ENCODE assay signal across 9 cellular contexts in the genomic region with DNA sequence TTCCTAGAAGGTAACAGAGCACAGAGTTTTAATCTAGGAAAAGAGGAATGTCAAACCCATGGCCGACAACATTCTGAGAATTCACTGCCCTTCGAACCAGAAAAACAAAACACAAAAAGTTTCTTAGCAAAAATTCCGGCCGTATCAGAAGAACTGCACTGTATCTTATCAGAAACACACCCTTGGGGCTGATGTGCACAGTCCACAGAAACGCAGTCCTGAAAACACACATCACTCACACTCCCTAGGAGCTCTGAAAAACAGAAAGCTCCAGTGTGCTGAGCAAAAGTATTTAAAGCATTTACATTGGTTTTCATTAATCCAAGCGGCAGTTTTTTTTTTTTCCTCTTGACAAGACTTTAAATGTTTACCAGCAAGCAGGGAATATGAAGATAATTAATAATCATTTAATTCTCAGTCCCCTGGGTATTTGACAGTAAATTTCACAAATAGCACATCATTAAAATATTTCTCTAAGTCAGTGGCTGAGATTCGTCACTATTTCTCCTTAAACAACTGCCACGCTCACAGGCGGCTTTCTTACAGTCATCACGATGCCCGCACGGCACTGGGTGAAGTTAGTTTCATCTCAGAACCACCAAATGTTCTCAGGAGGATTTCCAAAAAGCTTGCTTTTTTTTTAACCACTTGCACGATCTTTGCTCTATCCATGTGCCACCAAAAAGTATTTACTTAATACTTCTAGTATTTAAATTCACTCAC. TPM values are rescaled to one million over a fixed set of nuclear protein-coding genes. Genes with fewer than 3 reads are reported as not detected.
DNase-seq lines count a peak whose midpoint lies in the region; TF ChIP-seq lines count a peak whose summit lies in the region.
"Had no signal": no experiment of that assay in that cellular context is flagged by ENCODE, and none has a peak within 500 bp of the region (broad histone marks: within the 10 kb centered on the region; RNA-seq: fewer than 3 reads in every experiment).

No MANE protein-coding gene starts in this region.

- H3K9me3 ChIP-seq in cardiac muscle cell (ENCODE audit: low read depth) (no peaks in the 10 kb centered on the region), testis (no peaks in the 10 kb centered on the region)

- H3K27me3 Mint-ChIP-seq in activated T-helper 1 cell treated with anti-CD3 and anti-CD28 coated beads, Interleukin-12 subunit alpha, Interleukin-12 subunit beta, Interleukin-2, Interleukin-4 antibody, amounts not matched to agents 30 ng/mL and 10 ng/mL and 1 ng/mL, durations not matched to agents 14 hours and 24 hours and 36 hours (ENCODE audit: insufficient read depth), result no peaks in the 10 kb centered on the region

- WGBS in testis, 2 donors, result 52 to 61% methylated on average over 13 of the region's 13 CpGs

- TF ChIP-seq POLR2A in testis (IDR thresholded peaks at IDR 0.05), result no peak

- peak; percentile 50 to 69 for DNase-seq in cardiac muscle cell (ENCODE audit: low read depth in 1 of 2, low spot score in 1 of 2)
- no peak for DNase-seq in cardiac septum (ENCODE audit: low spot score)
- no peak for DNase-seq in activated T-helper 1 cell treated with anti-CD3 and anti-CD28 coated beads, Interleukin-12 subunit alpha, Interleukin-12 subunit beta, Interleukin-2, Interleukin-4 antibody, amounts not matched to agents 30 ng/mL and 10 ng/mL and 1 ng/mL, durations not matched to agents 14 hours and 24 hours and 36 hours (ENCODE audit: low spot score)
- peak; percentile 27 for DNase-seq in left kidney (ENCODE audit: low read depth, low spot score)
- peak; percentile 31 for DNase-seq in testis
- DNase-seq in COR-L47 (lab: John Stamatoyannopoulos, UW), result no peak
- DNase-seq in putamen (ENCODE audit: low spot score), result no peak
- no peak for DNase-seq in NCI-H2081 treated with DMSO at 0.1 percent for 48 hours (lab: John Stamatoyannopoulos, UW)

- H3K27ac Mint-ChIP-seq in activated T-helper 1 cell treated with anti-CD3 and anti-CD28 coated beads, Interleukin-12 subunit alpha, Interleukin-12 subunit beta, Interleukin-2, Interleukin-4 antibody, amounts not matched to agents 30 ng/mL and 10 ng/mL and 1 ng/mL, durations not matched to agents 14 hours and 24 hours and 36 hours, result peak overlapping the region; percentile 99

- no peaks in the 10 kb centered on the region for H3K27me3 ChIP-seq in cardiac muscle cell
- H3K27me3 ChIP-seq in testis, result no peaks in the 10 kb centered on the region

- peak overlapping the region; percentile 69 for H3K4me3 Mint-ChIP-seq in activated T-helper 1 cell treated with anti-CD3 and anti-CD28 coated beads, Interleukin-12 subunit alpha, Interleukin-12 subunit beta, Interleukin-2, Interleukin-4 antibody, amounts not matched to agents 30 ng/mL and 10 ng/mL and 1 ng/mL, durations not matched to agents 14 hours and 24 hours and 36 hours

- intact Hi-C loops in cardiac septum (cut with DNase I), result no loop called here
- intact Hi-C loops in activated T-helper 1 cell treated with anti-CD3 and anti-CD28 coated beads, Interleukin-12 subunit alpha, Interleukin-12 subunit beta, Interleukin-2, Interleukin-4 antibody, amounts not matched to agents 30 ng/mL and 10 ng/mL and 1 ng/mL, durations not matched to agents 14 hours and 24 hours and 36 hours (cut with micrococcal nuclease), result loop anchor here (5.0 kb wide), 2 partner anchors 142 to 467 kb away; no protein-coding TSS in a partner anchor
- intact Hi-C loops in testis (cut with DNase I; ENCODE audit: low total_unique reads), result no loop called here

- H3K36me3 ChIP-seq in cardiac muscle cell, result no peaks in the 10 kb centered on the region
- H3K36me3 ChIP-seq in testis (ENCODE audit: low read depth, missing control alignments), result no peaks in the 10 kb centered on the region

- H3K4me1 ChIP-seq in cardiac muscle cell (ENCODE audit: low read depth) (peaks cover 62% of the 10 kb centered on the region), testis (peaks cover 14% of the 10 kb centered on the region)

- H3K27ac ChIP-seq in cardiac muscle cell (peak overlapping the region; percentile 77), testis (no peak overlapping the region)
- H3K27ac ChIP-seq: C4-2B had no signal

- TF ChIP-seq CTCF in cardiac muscle cell (IDR thresholded peaks at IDR 0.05; ENCODE audit: low read depth, low read length) (no peak), testis (IDR thresholded peaks at IDR 0.05) (no peak)

- no peak overlapping the region for H3K4me3 ChIP-seq in cardiac muscle cell
- H3K4me3 ChIP-seq in testis, result no peak overlapping the region

- H3K36me3 Mint-ChIP-seq in activated T-helper 1 cell treated with anti-CD3 and anti-CD28 coated beads, Interleukin-12 subunit alpha, Interleukin-12 subunit beta, Interleukin-2, Interleukin-4 antibody, amounts not matched to agents 30 ng/mL and 10 ng/mL and 1 ng/mL, durations not matched to agents 14 hours and 24 hours and 36 hours (ENCODE audit: low read depth), result peaks cover 40% of the 10 kb centered on the region

- H3K9me3 Mint-ChIP-seq in activated T-helper 1 cell treated with anti-CD3 and anti-CD28 coated beads, Interleukin-12 subunit alpha, Interleukin-12 subunit beta, Interleukin-2, Interleukin-4 antibody, amounts not matched to agents 30 ng/mL and 10 ng/mL and 1 ng/mL, durations not matched to agents 14 hours and 24 hours and 36 hours, result no peaks in the 10 kb centered on the region

- H3K4me1 Mint-ChIP-seq in activated T-helper 1 cell treated with anti-CD3 and anti-CD28 coated beads, Interleukin-12 subunit alpha, Interleukin-12 subunit beta, Interleukin-2, Interleukin-4 antibody, amounts not matched to agents 30 ng/mL and 10 ng/mL and 1 ng/mL, durations not matched to agents 14 hours and 24 hours and 36 hours (ENCODE audit: low read depth), result peaks cover 93% of the 10 kb centered on the region

RNA-seq across cellular contexts. Expression of gene NFATC2, which starts 13.3 kb away (rescaled TPM):
- total RNA-seq in cardiac muscle cell (9.2 and 17.0 TPM in 2 replicates), cardiac septum (4.3 TPM), testis (1 to 10 TPM; 5.4 to 6.5 TPM)
- polyA plus RNA-seq in cardiac muscle cell (5.8 and 11.3 TPM in 2 replicates), testis (ENCODE audit: insufficient read depth, low read depth, low replicate concordance) (7.5 TPM)
- 84.0 and 86.4 TPM in 2 replicates for total RNA-seq in activated T-helper 1 cell treated with anti-CD3 and anti-CD28 coated beads, Interleukin-12 subunit alpha, Interleukin-12 subunit beta, Interleukin-2, Interleukin-4 antibody, amounts not matched to agents 30 ng/mL and 10 ng/mL and 1 ng/mL, durations not matched to agents 14 hours and 24 hours and 36 hours

Comparison
In these comparisons a context has a peak if more than half of its experiments do, and no peak if none do; other contexts are left out.
1. DNase-seq: peak in cardiac muscle cell (2 of 2), left kidney (single experiment) and testis (single experiment); none in cardiac septum (single experiment), activated T-helper 1 cell treated with anti-CD3 and anti-CD28 coated beads, Interleukin-12 subunit alpha, Interleukin-12 subunit beta, Interleukin-2, Interleukin-4 antibody, amounts not matched to agents 30 ng/mL and 10 ng/mL and 1 ng/mL, durations not matched to agents 14 hours and 24 hours and 36 hours (single experiment), COR-L47 (single experiment), putamen (single experiment) and NCI-H2081 treated with DMSO at 0.1 percent for 48 hours (single experiment).